In the genomic region with DNA sequence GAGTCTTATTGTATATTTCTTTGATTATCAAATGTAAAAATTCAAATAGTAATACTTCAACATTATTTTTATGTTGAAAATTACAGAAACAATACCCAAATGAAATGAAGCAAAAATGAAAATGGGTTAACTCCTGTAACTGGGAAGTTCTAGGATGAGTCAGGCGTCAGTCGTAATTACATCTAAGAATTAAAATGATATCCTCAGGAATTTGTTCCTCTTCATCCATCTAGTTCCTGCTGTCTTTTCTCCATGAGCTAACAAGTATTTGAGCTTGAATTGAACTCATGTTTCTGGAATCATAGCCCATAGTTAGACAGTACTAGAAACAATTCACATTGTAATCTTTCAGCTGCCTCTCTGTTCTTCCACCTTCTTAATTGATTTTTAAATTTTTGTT, we compare ENCODE assay signal across 25 cellular contexts.
DNase-seq lines count a peak whose midpoint lies in the region; ATAC-seq, FAIRE-seq and TF ChIP-seq lines count a peak whose summit lies in the region.
"Had no signal": no experiment of that assay in that cellular context is flagged by ENCODE, and none has a peak within 500 bp of the region (broad histone marks: within the 10 kb centered on the region; RNA-seq: fewer than 3 reads in every experiment).

No MANE protein-coding gene starts in this region.

- TF ChIP-seq EP300 in SK-N-SH (IDR thresholded peaks at IDR 0.05; ENCODE audit: borderline replicate concordance in 1 of 2, low read depth in 1 of 2, low read length in 1 of 2), result no peak

- TF ChIP-seq CTCF in SK-N-SH (IDR thresholded peaks at IDR 0.05) (no peak), osteoblast (IDR thresholded peaks at IDR 0.05; ENCODE audit: extremely low read depth, low read depth, low read length) (no peak)

- H4K20me1 ChIP-seq in SK-N-SH (ENCODE audit: insufficient read depth) (no peaks in the 10 kb centered on the region), osteoblast (ENCODE audit: insufficient read depth, low read length) (no peaks in the 10 kb centered on the region)
- H4K20me1 ChIP-seq: BLaER1 had no signal

- DNase-seq in EH (ENCODE audit: low read depth), result peak; percentile 61
- no peak for DNase-seq in SK-N-SH
- DNase-seq in osteoblast (ENCODE audit: insufficient read length, low spot score, missing footprints), result no peak
- DNase-seq in NCI-H1436 (lab: John Stamatoyannopoulos, UW), result no peak
- DNase-seq: ACHN; BE2C; C1 segment of cervical spinal cord; CD4-positive, alpha-beta memory T cell; CD4-positive, CD25-positive, alpha-beta regulatory T cell; CD8-positive, alpha-beta memory T cell; COR-L47; DMS 273 treated with DMSO at 0.1 percent for 48 hours; DMS153; DMS53; DMS79; DND-41; GF-D8 had no signal

- no peak overlapping the region for H3K4me3 ChIP-seq in SK-N-SH (ENCODE audit: low read depth in 2 of 2, low read length in 1 of 2)
- no peak overlapping the region for H3K4me3 ChIP-seq in osteoblast (ENCODE audit: insufficient read depth, low read length)
- H3K4me3 ChIP-seq: A549, BLaER1 had no signal

- H3K79me2 ChIP-seq in SK-N-SH (ENCODE audit: insufficient read depth) (no peaks in the 10 kb centered on the region), osteoblast (ENCODE audit: insufficient read depth, low read length) (no peaks in the 10 kb centered on the region)

- H3K27me3 ChIP-seq in SK-N-SH (ENCODE audit: insufficient read depth) (no peaks in the 10 kb centered on the region), osteoblast (ENCODE audit: insufficient read depth, low read length) (no peaks in the 10 kb centered on the region)
- H3K27me3 ChIP-seq: BE2C, BLaER1 had no signal

- ATAC-seq in GM18498 (IDR thresholded peaks at IDR 0.05; ENCODE audit: unreplicated experiment) (no peak), GM18502 (IDR thresholded peaks at IDR 0.05; ENCODE audit: poor library complexity, unreplicated experiment) (no peak)
- ATAC-seq: A549 had no signal

- H3K9ac ChIP-seq in SK-N-SH, result no peak overlapping the region
- H3K9ac ChIP-seq: BLaER1 had no signal

- peaks cover 5% of the 10 kb centered on the region for H3F3A ChIP-seq in SK-N-SH (replicated peaks; ENCODE audit: insufficient read depth)

- H3K4me2 ChIP-seq in SK-N-SH (no peak overlapping the region), osteoblast (ENCODE audit: insufficient read depth, low read length) (no peak overlapping the region)
- H3K4me2 ChIP-seq: A549, BLaER1 had no signal

- H2AFZ ChIP-seq in SK-N-SH (ENCODE audit: low read depth) (no peak overlapping the region), osteoblast (ENCODE audit: low read length) (peak overlapping the region; percentile 24)

- POLR2A ChIA-PET in SK-N-SH (lab: Yijun Ruan, JAX), result no interaction called here

- H3K36me3 ChIP-seq in SK-N-SH (replicated peaks in 1 of 2; ENCODE audit: control insufficient read depth in 1 of 2, insufficient read depth in 2 of 2, low read length in 1 of 2), result peaks cover 0 to 3% of the 10 kb centered on the region in 2 experiments
- no peaks in the 10 kb centered on the region for H3K36me3 ChIP-seq in osteoblast (ENCODE audit: insufficient read depth, low read length)
- H3K36me3 ChIP-seq: BE2C, BLaER1 had no signal

- CTCF ChIA-PET in SK-N-SH (lab: Yijun Ruan, JAX), result no interaction called here

- H3K4me1 ChIP-seq in SK-N-SH (ENCODE audit: control insufficient read depth in 1 of 2, insufficient read depth in 2 of 2, low read depth in 1 of 2, low read length in 1 of 2) (no peaks in the 10 kb centered on the region), osteoblast (ENCODE audit: insufficient read depth, low read length) (no peaks in the 10 kb centered on the region)
- H3K4me1 ChIP-seq: A549, BLaER1 had no signal

- H3K9me3 ChIP-seq in SK-N-SH, result peaks cover 3% of the 10 kb centered on the region; the same call in 1 of the 2 replicates
- no peaks in the 10 kb centered on the region for H3K9me3 ChIP-seq in osteoblast (ENCODE audit: low read depth, low read length)
- H3K9me3 ChIP-seq: A549, BE2C, BLaER1 had no signal

- no peaks in the 10 kb centered on the region; the same call in 1 of the 2 replicates for H3K9me2 ChIP-seq in SK-N-SH

- WGBS in SK-N-SH (ENCODE audit: low lambda C conversion rate), result 88% methylated on average over 2 of the region's 2 CpGs

- peak; percentile 73 for FAIRE-seq in islet of Langerhans (lab: Jason Lieb, UNC)
- FAIRE-seq: A549, GM12891, GM19239 had no signal

- peak overlapping the region in 1 of 2 experiments; percentile 10; a peak in 1 of 4 replicates for H3K27ac ChIP-seq in SK-N-SH (ENCODE audit: low read depth in 2 of 2, low read length in 1 of 2)
- no peak overlapping the region for H3K27ac ChIP-seq in osteoblast (ENCODE audit: low read depth, low read length)
- H3K27ac ChIP-seq: 22Rv1, A549, BLaER1 had no signal

- no peak for TF ChIP-seq RAD21 in SK-N-SH (IDR thresholded peaks at IDR 0.05; ENCODE audit: low read length)

TF ChIP-seq in SK-N-SH, 30 proteins besides CTCF, POLR2A, EP300 and RAD21:
- TF ChIP-seq PBX3 (IDR thresholded peaks at IDR 0.05) (peak; percentile 60), JUND (IDR thresholded peaks at IDR 0.05) (peak; percentile 9; the same call in 1 of the 2 replicates), GATA2 (CRISPR knock-in tag; IDR thresholded peaks at IDR 0.05) (no peak)
- TF ChIP-seq, protein P1, sequence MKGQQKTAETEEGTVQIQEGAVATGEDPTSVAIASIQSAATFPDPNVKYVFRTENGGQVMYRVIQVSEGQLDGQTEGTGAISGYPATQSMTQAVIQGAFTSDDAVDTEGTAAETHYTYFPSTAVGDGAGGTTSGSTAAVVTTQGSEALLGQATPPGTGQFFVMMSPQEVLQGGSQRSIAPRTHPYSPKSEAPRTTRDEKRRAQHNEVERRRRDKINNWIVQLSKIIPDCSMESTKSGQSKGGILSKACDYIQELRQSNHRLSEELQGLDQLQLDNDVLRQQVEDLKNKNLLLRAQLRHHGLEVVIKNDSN (IDR thresholded peaks at IDR 0.05; ENCODE audit: borderline replicate concordance, low read depth), result no peak
